8 cellular contexts compared by ENCODE assay signal in genomic region chr12:126069549-126070165, GRCh38.
DNase-seq lines count a peak whose midpoint lies in the region; ATAC-seq lines count a peak whose summit lies in the region.

No MANE protein-coding gene starts in this region.

- H3K36me3 Mint-ChIP-seq in activated T-cell treated with anti-CD3 and anti-CD28 coated beads, Interleukin-2, amount 50 U/mL, for 24 hours (ENCODE audit: low read depth), result no peaks in the 10 kb centered on the region
- H3K36me3 Mint-ChIP-seq in stimulated activated naive B cell treated with anti-CD40 and anti-IgM and Interleukin-4, amounts not matched to agents 10 μg/mL and 1 μg/mL and 100 μg/mL, for 72 hours, result peaks cover 2 to 4% of the 10 kb centered on the region in 2 donors

- ATAC-seq in HG02678 (IDR thresholded peaks at IDR 0.05; ENCODE audit: unreplicated experiment), result peak; percentile 57
- ATAC-seq in stimulated activated naive B cell treated with anti-CD40 and anti-IgM and Interleukin-4, amounts not matched to agents 10 μg/mL and 1 μg/mL and 100 μg/mL, for 72 hours (replicated peaks), result peak; percentile 50 to 53
- ATAC-seq in HG03354 (IDR thresholded peaks at IDR 0.05; ENCODE audit: poor library complexity, severe bottlenecking, unreplicated experiment), result no peak

- H3K9me3 Mint-ChIP-seq in activated T-cell treated with anti-CD3 and anti-CD28 coated beads, Interleukin-2, amount 50 U/mL, for 24 hours, result peaks cover 8% of the 10 kb centered on the region
- peaks cover 11% of the 10 kb centered on the region in 2 donors for H3K9me3 Mint-ChIP-seq in stimulated activated naive B cell treated with anti-CD40 and anti-IgM and Interleukin-4, amounts not matched to agents 10 μg/mL and 1 μg/mL and 100 μg/mL, for 72 hours

- no peak overlapping the region for H3K4me3 Mint-ChIP-seq in activated T-cell treated with anti-CD3 and anti-CD28 coated beads, Interleukin-2, amount 50 U/mL, for 24 hours
- H3K4me3 Mint-ChIP-seq in stimulated activated naive B cell treated with anti-CD40 and anti-IgM and Interleukin-4, amounts not matched to agents 10 μg/mL and 1 μg/mL and 100 μg/mL, for 72 hours, result no peak overlapping the region

- H3K4me1 Mint-ChIP-seq in activated T-cell treated with anti-CD3 and anti-CD28 coated beads, Interleukin-2, amount 50 U/mL, for 24 hours (ENCODE audit: low read depth), result no peaks in the 10 kb centered on the region
- H3K4me1 Mint-ChIP-seq in stimulated activated naive B cell treated with anti-CD40 and anti-IgM and Interleukin-4, amounts not matched to agents 10 μg/mL and 1 μg/mL and 100 μg/mL, for 72 hours, result no peaks in the 10 kb centered on the region

- no peaks in the 10 kb centered on the region for H3K27me3 Mint-ChIP-seq in activated T-cell treated with anti-CD3 and anti-CD28 coated beads, Interleukin-2, amount 50 U/mL, for 24 hours
- peaks cover 0 to 4% of the 10 kb centered on the region in 2 donors for H3K27me3 Mint-ChIP-seq in stimulated activated naive B cell treated with anti-CD40 and anti-IgM and Interleukin-4, amounts not matched to agents 10 μg/mL and 1 μg/mL and 100 μg/mL, for 72 hours

- no peak overlapping the region for H3K27ac Mint-ChIP-seq in activated T-cell treated with anti-CD3 and anti-CD28 coated beads, Interleukin-2, amount 50 U/mL, for 24 hours
- no peak overlapping the region for H3K27ac Mint-ChIP-seq in stimulated activated naive B cell treated with anti-CD40 and anti-IgM and Interleukin-4, amounts not matched to agents 10 μg/mL and 1 μg/mL and 100 μg/mL, for 72 hours

- DNase-seq in NCI-H1417 (lab: John Stamatoyannopoulos, UW) (peak; percentile 26 to 62 (median 35)), NCI-H1417 treated with DMSO at 0.1 percent for 48 hours (lab: John Stamatoyannopoulos, UW) (no peak), NCI-H510A treated with DMSO at 0.1 percent for 48 hours (lab: John Stamatoyannopoulos, UW) (peak; percentile 87), islet precursor cell (peak; percentile 80)
- DNase-seq in activated T-cell treated with anti-CD3 and anti-CD28 coated beads, Interleukin-2, amount 50 U/mL, for 24 hours, result peak; percentile 45
- peak; percentile 28 for DNase-seq in stimulated activated naive B cell treated with anti-CD40 and anti-IgM and Interleukin-4, amounts not matched to agents 10 μg/mL and 1 μg/mL and 100 μg/mL, for 72 hours
